In genomic region chr5:1343931-1344901, GRCh38 we compare ENCODE assay signal across 8 cellular contexts. TPM values are rescaled to one million over a fixed set of nuclear protein-coding genes. Genes with fewer than 3 reads are reported as not detected.
A peak's percentile ranks its signal among the peaks of the same experiment; 100 is the strongest.
DNase-seq lines count a peak whose midpoint lies in the region; ATAC-seq and TF ChIP-seq lines count a peak whose summit lies in the region.

No MANE protein-coding gene starts in this region.

- H3K27ac Mint-ChIP-seq in WTC11 = peak overlapping the region; percentile 89

- H3K27ac ChIP-seq in neutrophil = peak overlapping the region; percentile 42

- peaks cover 19 to 21% of the 10 kb centered on the region in 2 experiments for H3K4me1 ChIP-seq in neutrophil (ENCODE audit: control insufficient read depth in 1 of 2, insufficient read depth in 1 of 2, low read depth in 1 of 2, low read length in 1 of 2)

- no peaks in the 10 kb centered on the region; the same call in 1 of the 2 replicates for H3K27me3 Mint-ChIP-seq in WTC11 (ENCODE audit: low read depth)

- no peaks in the 10 kb centered on the region for H3K9me3 ChIP-seq in neutrophil

- peaks cover 31% of the 10 kb centered on the region for H3K36me3 Mint-ChIP-seq in WTC11

- ATAC-seq in GM19043 (IDR thresholded peaks at IDR 0.05; ENCODE audit: low read depth, unreplicated experiment) (peak; percentile 22), HG03432 (IDR thresholded peaks at IDR 0.05; ENCODE audit: unreplicated experiment) (peak; percentile 23), WTC11 (peak; percentile 20)

- H3K27me3 ChIP-seq in neutrophil = no peaks in the 10 kb centered on the region

- no peaks in the 10 kb centered on the region for H3K9me3 Mint-ChIP-seq in WTC11

- H3K4me3 Mint-ChIP-seq in WTC11 = peak overlapping the region; percentile 90

- POLR2A ChIA-PET in WTC11 (lab: Charles Lee) = interaction anchor here (0.5 kb wide), 1 partner anchor 1067 kb away, joined by 6 read pairs; no protein-coding TSS in a partner anchor

- no peak for TF ChIP-seq CTCF in WTC11 (IDR thresholded peaks at IDR 0.05)
- no peak for TF ChIP-seq CTCF in epithelial cell of proximal tubule (conservative IDR thresholded peaks at IDR 0.05; ENCODE audit: low read depth, low read length)
- no peak for TF ChIP-seq CTCF in neutrophil (IDR thresholded peaks at IDR 0.05)

- peaks cover 17% of the 10 kb centered on the region for H3K4me1 Mint-ChIP-seq in WTC11

- peak overlapping the region; percentile 80 for H3K4me3 ChIP-seq in epithelial cell of proximal tubule (ENCODE audit: low read depth, low read length)
- H3K4me3 ChIP-seq in neutrophil (ENCODE audit: low read depth in 1 of 2, low read length in 1 of 2) = peak overlapping the region; percentile 70 to 77

- peaks cover 39% of the 10 kb centered on the region for H3K36me3 ChIP-seq in neutrophil

- CTCF ChIA-PET in WTC11 (lab: Charles Lee) = interaction anchor here (0.7 to 2.1 kb wide), 3 partner anchors 36 to 300 kb away, joined by 3 to 9 read pairs (median 5); no protein-coding TSS in a partner anchor

- DNase-seq in AG08396 (ENCODE audit: low spot score) (peak; percentile 61), WTC11 (ENCODE audit: low spot score) (peak; percentile 31), epithelial cell of proximal tubule (ENCODE audit: low read depth) (no peak), NCI-H510A treated with DMSO at 0.1 percent for 48 hours (lab: John Stamatoyannopoulos, UW) (no peak), NCI-H187 (lab: John Stamatoyannopoulos, UW) (no peak)

TF ChIP-seq in WTC11, 78 proteins besides CTCF, POLR2A, EP300 and RAD21:
- 0 out of 2 replicates have a peak, but pooled peaks have one; percentile 55 for TF ChIP-seq ARID4B (CRISPR knock-in tag; IDR thresholded peaks at IDR 0.05; ENCODE audit: borderline replicate concordance)
- TF ChIP-seq OVOL2 (CRISPR knock-in tag; IDR thresholded peaks at IDR 0.05; ENCODE audit: borderline replicate concordance) = no peak
- 0 out of 2 replicates have a peak, but pooled peaks have one; percentile 38 for TF ChIP-seq FOXK1 (CRISPR knock-in tag; IDR thresholded peaks at IDR 0.05)

RNA-seq across cellular contexts. Expression of gene CLPTM1L, which starts 0.7 kb away (rescaled TPM):
- total RNA-seq in WTC11 (2021) (73.4 to 92.8 TPM (median 73.8 TPM) in 3 replicates), epithelial cell of proximal tubule (112 and 197 TPM in 2 replicates)

RNA-seq across cellular contexts. Expression of gene TERT, which starts 49.3 kb away (rescaled TPM):
- 40.4 to 42.9 TPM (median 40.5 TPM) in 3 replicates for total RNA-seq in WTC11 (2021)
- total RNA-seq in epithelial cell of proximal tubule = 0.07 TPM in 1 of 2 replicates, not detected in the other

Comparison
In these comparisons a context has a peak if more than half of its experiments do, and no peak if none do; other contexts are left out.
1. DNase-seq: peak in AG08396 (single experiment) and WTC11 (single experiment); none in epithelial cell of proximal tubule (single experiment), NCI-H510A treated with DMSO at 0.1 percent for 48 hours (single experiment) and NCI-H187 (0 of 2).
2. RNA of gene TERT, which starts 49.3 kb away (total RNA-seq): 40.4 to 42.9 TPM in WTC11; 0.07 TPM in epithelial cell of proximal tubule; every median in the first group is over 10 times any median in the second.
3. Peak in every context shown above with its lines, with median percentiles within 50 percentile points of each other: ATAC-seq.